ENCODE assay signal across 11 cellular contexts in genomic region chr2:239463541-239464165, GRCh38.
DNase-seq lines count a peak whose midpoint lies in the region; ATAC-seq and TF ChIP-seq lines count a peak whose summit lies in the region.
"Had no signal": no experiment of that assay in that cellular context is flagged by ENCODE, and none has a peak within 500 bp of the region (broad histone marks: within the 10 kb centered on the region; RNA-seq: fewer than 3 reads in every experiment).

No MANE protein-coding gene starts in this region.

- H3K4me3 ChIP-seq in BLaER1 (no peak overlapping the region), HEK293 (ENCODE audit: low read depth, low read length) (no peak overlapping the region), osteoblast (ENCODE audit: insufficient read depth, low read length) (no peak overlapping the region)
- H3K4me3 ChIP-seq: ascending aorta had no signal

- POLR2A ChIA-PET in HEK293 (lab: Yijun Ruan, JAX) = no interaction called here

- H3K4me1 ChIP-seq in BLaER1 = peaks cover 45% of the 10 kb centered on the region
- no peaks in the 10 kb centered on the region for H3K4me1 ChIP-seq in HEK293 (ENCODE audit: control insufficient read depth, insufficient read depth, low read length)
- H3K4me1 ChIP-seq in osteoblast (ENCODE audit: insufficient read depth, low read length) = no peaks in the 10 kb centered on the region
- H3K4me1 ChIP-seq: ascending aorta had no signal

- H2AFZ ChIP-seq in osteoblast (ENCODE audit: low read length) = no peak overlapping the region

- H3K9me3 ChIP-seq in BLaER1 (peaks cover 3% of the 10 kb centered on the region; the same call in 1 of the 2 replicates), HEK293 (ENCODE audit: control insufficient read depth, insufficient read depth, low read depth, low read length) (no peaks in the 10 kb centered on the region), osteoblast (ENCODE audit: low read depth, low read length) (no peaks in the 10 kb centered on the region)
- H3K9me3 ChIP-seq: ascending aorta had no signal

- H3K9ac ChIP-seq in BLaER1 = peak overlapping the region; percentile 63; the same call in 1 of the 2 replicates

- H3K36me3 ChIP-seq in BLaER1 (no peaks in the 10 kb centered on the region), HEK293 (ENCODE audit: control insufficient read depth in 2 of 2, insufficient read depth in 1 of 2, low read length in 2 of 2) (no peaks in the 10 kb centered on the region), osteoblast (ENCODE audit: insufficient read depth, low read length) (no peaks in the 10 kb centered on the region)
- H3K36me3 ChIP-seq: ascending aorta had no signal

- TF ChIP-seq CTCF in HEK293 (tag by site-specific recombination; IDR thresholded peaks at IDR 0.05) = no peak
- no peak for TF ChIP-seq CTCF in osteoblast (IDR thresholded peaks at IDR 0.05; ENCODE audit: extremely low read depth, low read depth, low read length)

- H4K20me1 ChIP-seq in BLaER1 (no peaks in the 10 kb centered on the region), osteoblast (ENCODE audit: insufficient read depth, low read length) (no peaks in the 10 kb centered on the region)

- no peaks in the 10 kb centered on the region for H3K79me2 ChIP-seq in osteoblast (ENCODE audit: insufficient read depth, low read length)

- H3K4me2 ChIP-seq in BLaER1 (peak overlapping the region; percentile 84), osteoblast (ENCODE audit: insufficient read depth, low read length) (no peak overlapping the region)

- DNase-seq in ecto neural progenitor cell (ENCODE audit: low spot score) (peak; percentile 36), osteoblast (ENCODE audit: insufficient read length, low spot score, missing footprints) (peak; percentile 84), HuH-7.5 (ENCODE audit: low spot score) (no peak)
- DNase-seq: C1 segment of cervical spinal cord, midbrain, NCI-H1436 had no signal

- H3K27ac ChIP-seq in BLaER1 = peak overlapping the region; percentile 63
- H3K27ac ChIP-seq in HEK293 (ENCODE audit: extremely low read depth, low read depth, low read length) = no peak overlapping the region
- no peak overlapping the region for H3K27ac ChIP-seq in osteoblast (ENCODE audit: low read depth, low read length)
- H3K27ac ChIP-seq: ascending aorta had no signal

- H3K27me3 ChIP-seq in BLaER1 = no peaks in the 10 kb centered on the region
- H3K27me3 ChIP-seq in osteoblast (ENCODE audit: insufficient read depth, low read length) = no peaks in the 10 kb centered on the region
- H3K27me3 ChIP-seq: ascending aorta had no signal

- CTCF ChIA-PET in HEK293 (lab: Yijun Ruan, JAX) = no interaction called here

- ATAC-seq in HG02970 (IDR thresholded peaks at IDR 0.05; ENCODE audit: low FRiP score, unreplicated experiment) = no peak
- ATAC-seq in HG02642 (IDR thresholded peaks at IDR 0.05; ENCODE audit: poor library complexity, unreplicated experiment) = no peak

TF ChIP-seq in HEK293, 187 proteins besides CTCF, POLR2A, EP300 and RAD21:
- TF ChIP-seq ZBTB26 (tag by site-specific recombination; optimal IDR thresholded peaks at IDR 0.05) = no peak
- peak; percentile 70 for TF ChIP-seq ZIC2 (tag by site-specific recombination; IDR thresholded peaks at IDR 0.05)
- no peak for TF ChIP-seq ZNF121 (tag by site-specific recombination; IDR thresholded peaks at IDR 0.05)
- no peak for TF ChIP-seq SCRT1 (tag by site-specific recombination; IDR thresholded peaks at IDR 0.05; ENCODE audit: borderline replicate concordance)
- no peak for TF ChIP-seq KLF1 (tag by site-specific recombination; IDR thresholded peaks at IDR 0.05)
